In the genomic region with DNA sequence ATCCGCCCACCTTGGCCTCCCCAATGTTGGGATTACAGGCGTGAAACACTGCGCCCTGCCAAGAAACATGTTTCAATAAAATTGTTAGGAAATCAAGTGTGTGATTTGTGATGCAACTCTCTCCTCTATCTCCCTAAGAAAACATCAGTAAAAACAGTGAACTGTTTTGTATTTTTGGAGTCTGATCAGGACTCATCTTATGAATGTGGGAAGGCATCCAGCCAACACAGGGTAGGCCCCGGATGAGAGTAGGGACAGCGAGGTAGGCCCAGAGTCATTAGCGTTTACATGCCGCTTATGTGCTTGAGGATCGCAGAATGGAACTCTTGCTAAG, we compare ENCODE assay signal across 1 cellular context.
TF ChIP-seq lines count a peak whose summit lies in the region.

No MANE protein-coding gene starts in this region.

TF ChIP-seq in endothelial cell of umbilical vein, 7 proteins besides CTCF, POLR2A, EP300 and RAD21:
- no peak for TF ChIP-seq FOS (IDR thresholded peaks at IDR 0.05; ENCODE audit: borderline replicate concordance, insufficient read depth, low read length)
- TF ChIP-seq, protein P1, sequence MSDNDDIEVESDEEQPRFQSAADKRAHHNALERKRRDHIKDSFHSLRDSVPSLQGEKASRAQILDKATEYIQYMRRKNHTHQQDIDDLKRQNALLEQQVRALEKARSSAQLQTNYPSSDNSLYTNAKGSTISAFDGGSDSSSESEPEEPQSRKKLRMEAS (IDR thresholded peaks at IDR 0.05; ENCODE audit: insufficient read depth, insufficient read length) = no peak
- TF ChIP-seq JUN (IDR thresholded peaks at IDR 0.05; ENCODE audit: borderline replicate concordance, insufficient read depth, insufficient read length, low read depth) = no peak
- TF ChIP-seq EZH2 (IDR thresholded peaks at IDR 0.05; ENCODE audit: borderline replicate concordance, low read depth, low read length, severe bottlenecking) = no peak
- TF ChIP-seq GATA2 (IDR thresholded peaks at IDR 0.05; ENCODE audit: insufficient read depth, insufficient read length, low read depth, low read length) = no peak
- TF ChIP-seq MYC (IDR thresholded peaks at IDR 0.05; ENCODE audit: low read depth, low read length) = no peak
- no peak for TF ChIP-seq POLR2AphosphoS5 (IDR thresholded peaks at IDR 0.05; ENCODE audit: insufficient read depth, low read depth, low read length)
